ENCODE assay signal across 1 cellular context in the genomic region with DNA sequence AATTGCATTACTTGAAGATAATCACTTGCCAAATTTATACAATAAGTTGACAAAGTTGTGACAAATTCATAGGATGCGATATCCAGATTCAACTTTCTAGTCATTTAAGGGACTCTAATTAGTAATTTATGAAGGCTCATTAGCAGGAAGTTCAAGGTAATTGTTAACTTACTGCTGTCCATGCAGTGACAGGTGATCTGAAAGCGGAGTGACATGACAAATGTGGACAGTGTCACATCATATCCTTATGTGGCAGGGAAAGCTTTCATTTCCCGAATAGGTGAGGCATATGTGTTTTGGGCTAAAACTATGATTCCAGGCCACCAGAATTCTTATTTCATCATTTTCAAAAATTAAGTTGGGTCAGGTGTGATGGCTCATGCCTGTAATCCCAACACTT.
TF ChIP-seq lines count a peak whose summit lies in the region.

No MANE protein-coding gene starts in this region.

TF ChIP-seq in GM12878, 131 proteins besides CTCF, POLR2A, EP300 and RAD21 (continued from another document and continues in another):
- TF ChIP-seq, protein P1, sequence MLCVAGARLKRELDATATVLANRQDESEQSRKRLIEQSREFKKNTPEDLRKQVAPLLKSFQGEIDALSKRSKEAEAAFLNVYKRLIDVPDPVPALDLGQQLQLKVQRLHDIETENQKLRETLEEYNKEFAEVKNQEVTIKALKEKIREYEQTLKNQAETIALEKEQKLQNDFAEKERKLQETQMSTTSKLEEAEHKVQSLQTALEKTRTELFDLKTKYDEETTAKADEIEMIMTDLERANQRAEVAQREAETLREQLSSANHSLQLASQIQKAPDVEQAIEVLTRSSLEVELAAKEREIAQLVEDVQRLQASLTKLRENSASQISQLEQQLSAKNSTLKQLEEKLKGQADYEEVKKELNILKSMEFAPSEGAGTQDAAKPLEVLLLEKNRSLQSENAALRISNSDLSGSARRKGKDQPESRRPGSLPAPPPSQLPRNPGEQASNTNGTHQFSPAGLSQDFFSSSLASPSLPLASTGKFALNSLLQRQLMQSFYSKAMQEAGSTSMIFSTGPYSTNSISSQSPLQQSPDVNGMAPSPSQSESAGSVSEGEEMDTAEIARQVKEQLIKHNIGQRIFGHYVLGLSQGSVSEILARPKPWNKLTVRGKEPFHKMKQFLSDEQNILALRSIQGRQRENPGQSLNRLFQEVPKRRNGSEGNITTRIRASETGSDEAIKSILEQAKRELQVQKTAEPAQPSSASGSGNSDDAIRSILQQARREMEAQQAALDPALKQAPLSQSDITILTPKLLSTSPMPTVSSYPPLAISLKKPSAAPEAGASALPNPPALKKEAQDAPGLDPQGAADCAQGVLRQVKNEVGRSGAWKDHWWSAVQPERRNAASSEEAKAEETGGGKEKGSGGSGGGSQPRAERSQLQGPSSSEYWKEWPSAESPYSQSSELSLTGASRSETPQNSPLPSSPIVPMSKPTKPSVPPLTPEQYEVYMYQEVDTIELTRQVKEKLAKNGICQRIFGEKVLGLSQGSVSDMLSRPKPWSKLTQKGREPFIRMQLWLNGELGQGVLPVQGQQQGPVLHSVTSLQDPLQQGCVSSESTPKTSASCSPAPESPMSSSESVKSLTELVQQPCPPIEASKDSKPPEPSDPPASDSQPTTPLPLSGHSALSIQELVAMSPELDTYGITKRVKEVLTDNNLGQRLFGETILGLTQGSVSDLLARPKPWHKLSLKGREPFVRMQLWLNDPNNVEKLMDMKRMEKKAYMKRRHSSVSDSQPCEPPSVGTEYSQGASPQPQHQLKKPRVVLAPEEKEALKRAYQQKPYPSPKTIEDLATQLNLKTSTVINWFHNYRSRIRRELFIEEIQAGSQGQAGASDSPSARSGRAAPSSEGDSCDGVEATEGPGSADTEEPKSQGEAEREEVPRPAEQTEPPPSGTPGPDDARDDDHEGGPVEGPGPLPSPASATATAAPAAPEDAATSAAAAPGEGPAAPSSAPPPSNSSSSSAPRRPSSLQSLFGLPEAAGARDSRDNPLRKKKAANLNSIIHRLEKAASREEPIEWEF (IDR thresholded peaks at IDR 0.05; ENCODE audit: insufficient replicate concordance, low read depth, low read length), result no peak
- no peak for TF ChIP-seq SP1 (IDR thresholded peaks at IDR 0.05; ENCODE audit: low read depth, low read length)
- no peak for TF ChIP-seq HDAC2 (IDR thresholded peaks at IDR 0.05)
- TF ChIP-seq, protein P2, sequence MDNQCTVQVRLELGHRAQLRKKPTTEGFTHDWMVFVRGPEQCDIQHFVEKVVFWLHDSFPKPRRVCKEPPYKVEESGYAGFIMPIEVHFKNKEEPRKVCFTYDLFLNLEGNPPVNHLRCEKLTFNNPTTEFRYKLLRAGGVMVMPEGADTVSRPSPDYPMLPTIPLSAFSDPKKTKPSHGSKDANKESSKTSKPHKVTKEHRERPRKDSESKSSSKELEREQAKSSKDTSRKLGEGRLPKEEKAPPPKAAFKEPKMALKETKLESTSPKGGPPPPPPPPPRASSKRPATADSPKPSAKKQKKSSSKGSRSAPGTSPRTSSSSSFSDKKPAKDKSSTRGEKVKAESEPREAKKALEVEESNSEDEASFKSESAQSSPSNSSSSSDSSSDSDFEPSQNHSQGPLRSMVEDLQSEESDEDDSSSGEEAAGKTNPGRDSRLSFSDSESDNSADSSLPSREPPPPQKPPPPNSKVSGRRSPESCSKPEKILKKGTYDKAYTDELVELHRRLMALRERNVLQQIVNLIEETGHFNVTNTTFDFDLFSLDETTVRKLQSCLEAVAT (IDR thresholded peaks at IDR 0.05), result no peak
- TF ChIP-seq, protein P3, sequence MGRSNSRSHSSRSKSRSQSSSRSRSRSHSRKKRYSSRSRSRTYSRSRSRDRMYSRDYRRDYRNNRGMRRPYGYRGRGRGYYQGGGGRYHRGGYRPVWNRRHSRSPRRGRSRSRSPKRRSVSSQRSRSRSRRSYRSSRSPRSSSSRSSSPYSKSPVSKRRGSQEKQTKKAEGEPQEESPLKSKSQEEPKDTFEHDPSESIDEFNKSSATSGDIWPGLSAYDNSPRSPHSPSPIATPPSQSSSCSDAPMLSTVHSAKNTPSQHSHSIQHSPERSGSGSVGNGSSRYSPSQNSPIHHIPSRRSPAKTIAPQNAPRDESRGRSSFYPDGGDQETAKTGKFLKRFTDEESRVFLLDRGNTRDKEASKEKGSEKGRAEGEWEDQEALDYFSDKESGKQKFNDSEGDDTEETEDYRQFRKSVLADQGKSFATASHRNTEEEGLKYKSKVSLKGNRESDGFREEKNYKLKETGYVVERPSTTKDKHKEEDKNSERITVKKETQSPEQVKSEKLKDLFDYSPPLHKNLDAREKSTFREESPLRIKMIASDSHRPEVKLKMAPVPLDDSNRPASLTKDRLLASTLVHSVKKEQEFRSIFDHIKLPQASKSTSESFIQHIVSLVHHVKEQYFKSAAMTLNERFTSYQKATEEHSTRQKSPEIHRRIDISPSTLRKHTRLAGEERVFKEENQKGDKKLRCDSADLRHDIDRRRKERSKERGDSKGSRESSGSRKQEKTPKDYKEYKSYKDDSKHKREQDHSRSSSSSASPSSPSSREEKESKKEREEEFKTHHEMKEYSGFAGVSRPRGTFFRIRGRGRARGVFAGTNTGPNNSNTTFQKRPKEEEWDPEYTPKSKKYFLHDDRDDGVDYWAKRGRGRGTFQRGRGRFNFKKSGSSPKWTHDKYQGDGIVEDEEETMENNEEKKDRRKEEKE (IDR thresholded peaks at IDR 0.05), result no peak
- TF ChIP-seq ZNF217 (IDR thresholded peaks at IDR 0.05), result no peak; the same call in 1 of the 2 replicates
- TF ChIP-seq MEF2A (IDR thresholded peaks at IDR 0.05; ENCODE audit: insufficient read depth, low read depth, low read length), result no peak
- TF ChIP-seq YY1 (IDR thresholded peaks at IDR 0.05; ENCODE audit: low read depth, low read length), result no peak
- TF ChIP-seq, protein P4, sequence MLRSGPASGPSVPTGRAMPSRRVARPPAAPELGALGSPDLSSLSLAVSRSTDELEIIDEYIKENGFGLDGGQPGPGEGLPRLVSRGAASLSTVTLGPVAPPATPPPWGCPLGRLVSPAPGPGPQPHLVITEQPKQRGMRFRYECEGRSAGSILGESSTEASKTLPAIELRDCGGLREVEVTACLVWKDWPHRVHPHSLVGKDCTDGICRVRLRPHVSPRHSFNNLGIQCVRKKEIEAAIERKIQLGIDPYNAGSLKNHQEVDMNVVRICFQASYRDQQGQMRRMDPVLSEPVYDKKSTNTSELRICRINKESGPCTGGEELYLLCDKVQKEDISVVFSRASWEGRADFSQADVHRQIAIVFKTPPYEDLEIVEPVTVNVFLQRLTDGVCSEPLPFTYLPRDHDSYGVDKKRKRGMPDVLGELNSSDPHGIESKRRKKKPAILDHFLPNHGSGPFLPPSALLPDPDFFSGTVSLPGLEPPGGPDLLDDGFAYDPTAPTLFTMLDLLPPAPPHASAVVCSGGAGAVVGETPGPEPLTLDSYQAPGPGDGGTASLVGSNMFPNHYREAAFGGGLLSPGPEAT (IDR thresholded peaks at IDR 0.05; ENCODE audit: low read depth), result 0 out of 2 replicates have a peak, but pooled peaks have one; percentile 29
- TF ChIP-seq NFYA (IDR thresholded peaks at IDR 0.05; ENCODE audit: borderline replicate concordance, low read depth, low read length), result no peak
- TF ChIP-seq ASH2L (IDR thresholded peaks at IDR 0.05; ENCODE audit: borderline replicate concordance, low read depth), result no peak
- TF ChIP-seq ZZZ3 (IDR thresholded peaks at IDR 0.05; ENCODE audit: control insufficient read depth, insufficient read length, low read depth), result no peak
- no peak for TF ChIP-seq IRF4 (IDR thresholded peaks at IDR 0.05; ENCODE audit: low read depth, low read length)
- TF ChIP-seq IKZF1 (conservative IDR thresholded peaks at IDR 0.05), result peak; percentile 58; the same call in 1 of the 2 replicates
- TF ChIP-seq, protein P5, sequence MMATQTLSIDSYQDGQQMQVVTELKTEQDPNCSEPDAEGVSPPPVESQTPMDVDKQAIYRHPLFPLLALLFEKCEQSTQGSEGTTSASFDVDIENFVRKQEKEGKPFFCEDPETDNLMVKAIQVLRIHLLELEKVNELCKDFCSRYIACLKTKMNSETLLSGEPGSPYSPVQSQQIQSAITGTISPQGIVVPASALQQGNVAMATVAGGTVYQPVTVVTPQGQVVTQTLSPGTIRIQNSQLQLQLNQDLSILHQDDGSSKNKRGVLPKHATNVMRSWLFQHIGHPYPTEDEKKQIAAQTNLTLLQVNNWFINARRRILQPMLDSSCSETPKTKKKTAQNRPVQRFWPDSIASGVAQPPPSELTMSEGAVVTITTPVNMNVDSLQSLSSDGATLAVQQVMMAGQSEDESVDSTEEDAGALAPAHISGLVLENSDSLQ (IDR thresholded peaks at IDR 0.05), result peak; percentile 64; the same call in 1 of the 2 replicates
- no peak for TF ChIP-seq ZNF384 (IDR thresholded peaks at IDR 0.05; ENCODE audit: borderline replicate concordance, low read depth, low read length)
- no peak for TF ChIP-seq POLR2AphosphoS2 (IDR thresholded peaks at IDR 0.05; ENCODE audit: low read depth, low read length)
- peak; percentile 63 to 75; a peak in 2 of 4 replicates for TF ChIP-seq IKZF2 (IDR thresholded peaks at IDR 0.05)
- TF ChIP-seq, protein P6, sequence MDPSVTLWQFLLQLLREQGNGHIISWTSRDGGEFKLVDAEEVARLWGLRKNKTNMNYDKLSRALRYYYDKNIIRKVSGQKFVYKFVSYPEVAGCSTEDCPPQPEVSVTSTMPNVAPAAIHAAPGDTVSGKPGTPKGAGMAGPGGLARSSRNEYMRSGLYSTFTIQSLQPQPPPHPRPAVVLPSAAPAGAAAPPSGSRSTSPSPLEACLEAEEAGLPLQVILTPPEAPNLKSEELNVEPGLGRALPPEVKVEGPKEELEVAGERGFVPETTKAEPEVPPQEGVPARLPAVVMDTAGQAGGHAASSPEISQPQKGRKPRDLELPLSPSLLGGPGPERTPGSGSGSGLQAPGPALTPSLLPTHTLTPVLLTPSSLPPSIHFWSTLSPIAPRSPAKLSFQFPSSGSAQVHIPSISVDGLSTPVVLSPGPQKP (IDR thresholded peaks at IDR 0.05; ENCODE audit: low read depth, low read length), result no peak
- TF ChIP-seq GATAD2B (conservative IDR thresholded peaks at IDR 0.05; ENCODE audit: low read depth), result no peak
- TF ChIP-seq, protein P7, sequence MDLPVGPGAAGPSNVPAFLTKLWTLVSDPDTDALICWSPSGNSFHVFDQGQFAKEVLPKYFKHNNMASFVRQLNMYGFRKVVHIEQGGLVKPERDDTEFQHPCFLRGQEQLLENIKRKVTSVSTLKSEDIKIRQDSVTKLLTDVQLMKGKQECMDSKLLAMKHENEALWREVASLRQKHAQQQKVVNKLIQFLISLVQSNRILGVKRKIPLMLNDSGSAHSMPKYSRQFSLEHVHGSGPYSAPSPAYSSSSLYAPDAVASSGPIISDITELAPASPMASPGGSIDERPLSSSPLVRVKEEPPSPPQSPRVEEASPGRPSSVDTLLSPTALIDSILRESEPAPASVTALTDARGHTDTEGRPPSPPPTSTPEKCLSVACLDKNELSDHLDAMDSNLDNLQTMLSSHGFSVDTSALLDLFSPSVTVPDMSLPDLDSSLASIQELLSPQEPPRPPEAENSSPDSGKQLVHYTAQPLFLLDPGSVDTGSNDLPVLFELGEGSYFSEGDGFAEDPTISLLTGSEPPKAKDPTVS (IDR thresholded peaks at IDR 0.05; ENCODE audit: low read depth, low read length), result no peak
- TF ChIP-seq, protein P8, sequence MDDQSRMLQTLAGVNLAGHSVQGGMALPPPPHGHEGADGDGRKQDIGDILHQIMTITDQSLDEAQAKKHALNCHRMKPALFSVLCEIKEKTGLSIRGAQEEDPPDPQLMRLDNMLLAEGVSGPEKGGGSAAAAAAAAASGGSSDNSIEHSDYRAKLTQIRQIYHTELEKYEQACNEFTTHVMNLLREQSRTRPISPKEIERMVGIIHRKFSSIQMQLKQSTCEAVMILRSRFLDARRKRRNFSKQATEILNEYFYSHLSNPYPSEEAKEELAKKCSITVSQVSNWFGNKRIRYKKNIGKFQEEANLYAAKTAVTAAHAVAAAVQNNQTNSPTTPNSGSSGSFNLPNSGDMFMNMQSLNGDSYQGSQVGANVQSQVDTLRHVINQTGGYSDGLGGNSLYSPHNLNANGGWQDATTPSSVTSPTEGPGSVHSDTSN (IDR thresholded peaks at IDR 0.05; ENCODE audit: insufficient replicate concordance, low read depth, low read length), result peak; percentile 69
- no peak for TF ChIP-seq CBX3 (IDR thresholded peaks at IDR 0.05; ENCODE audit: borderline replicate concordance, low read depth)
- no peak for TF ChIP-seq CHD4 (IDR thresholded peaks at IDR 0.05)
- TF ChIP-seq, protein P9, sequence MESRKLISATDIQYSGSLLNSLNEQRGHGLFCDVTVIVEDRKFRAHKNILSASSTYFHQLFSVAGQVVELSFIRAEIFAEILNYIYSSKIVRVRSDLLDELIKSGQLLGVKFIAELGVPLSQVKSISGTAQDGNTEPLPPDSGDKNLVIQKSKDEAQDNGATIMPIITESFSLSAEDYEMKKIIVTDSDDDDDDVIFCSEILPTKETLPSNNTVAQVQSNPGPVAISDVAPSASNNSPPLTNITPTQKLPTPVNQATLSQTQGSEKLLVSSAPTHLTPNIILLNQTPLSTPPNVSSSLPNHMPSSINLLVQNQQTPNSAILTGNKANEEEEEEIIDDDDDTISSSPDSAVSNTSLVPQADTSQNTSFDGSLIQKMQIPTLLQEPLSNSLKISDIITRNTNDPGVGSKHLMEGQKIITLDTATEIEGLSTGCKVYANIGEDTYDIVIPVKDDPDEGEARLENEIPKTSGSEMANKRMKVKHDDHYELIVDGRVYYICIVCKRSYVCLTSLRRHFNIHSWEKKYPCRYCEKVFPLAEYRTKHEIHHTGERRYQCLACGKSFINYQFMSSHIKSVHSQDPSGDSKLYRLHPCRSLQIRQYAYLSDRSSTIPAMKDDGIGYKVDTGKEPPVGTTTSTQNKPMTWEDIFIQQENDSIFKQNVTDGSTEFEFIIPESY (IDR thresholded peaks at IDR 0.05), result no peak
- TF ChIP-seq RB1 (IDR thresholded peaks at IDR 0.05; ENCODE audit: borderline replicate concordance), result no peak
- TF ChIP-seq NFIC (IDR thresholded peaks at IDR 0.05; ENCODE audit: low read depth, low read length), result no peak
- TF ChIP-seq JUND (IDR thresholded peaks at IDR 0.05; ENCODE audit: low read depth, low read length), result no peak
- no peak for TF ChIP-seq BHLHE40 (IDR thresholded peaks at IDR 0.05; ENCODE audit: borderline replicate concordance in 1 of 2, low read depth in 2 of 2, low read length in 1 of 2)
- no peak for TF ChIP-seq MTA3 (IDR thresholded peaks at IDR 0.05; ENCODE audit: borderline replicate concordance, low read length)
- TF ChIP-seq CBX5 (IDR thresholded peaks at IDR 0.05; ENCODE audit: low read depth), result no peak
- no peak for TF ChIP-seq CBFB (IDR thresholded peaks at IDR 0.05; ENCODE audit: low read depth)
- TF ChIP-seq SPI1 (IDR thresholded peaks at IDR 0.05; ENCODE audit: borderline replicate concordance, insufficient read depth, low read depth, low read length), result no peak
- no peak for TF ChIP-seq SMAD1 (IDR thresholded peaks at IDR 0.05; ENCODE audit: low read depth, partially characterized antibody)
